1 cellular context compared by ENCODE assay signal in genomic region chr5:141201126-141201525, GRCh38. TPM values are rescaled to one million over a fixed set of nuclear protein-coding genes. Genes with fewer than 3 reads are reported as not detected.
"Had no signal": no experiment of that assay in that cellular context is flagged by ENCODE, and none has a peak within 500 bp of the region (broad histone marks: within the 10 kb centered on the region; RNA-seq: fewer than 3 reads in every experiment).

No MANE protein-coding gene starts in this region.

RNA-seq across cellular contexts. Expression of gene PCDHB12, which starts 7.4 kb away (rescaled TPM):
- total RNA-seq: H7 had no signal

RNA-seq across cellular contexts. Expression of gene PCDHB9, which starts 14.2 kb away (rescaled TPM):
- total RNA-seq: H7 had no signal
